ENCODE assay signal across 11 cellular contexts in genomic region chr22:25772288-25772687, GRCh38. TPM values are rescaled to one million over a fixed set of nuclear protein-coding genes. Genes with fewer than 3 reads are reported as not detected.
"Had no signal": no experiment of that assay in that cellular context is flagged by ENCODE, and none has a peak within 500 bp of the region (broad histone marks: within the 10 kb centered on the region; RNA-seq: fewer than 3 reads in every experiment).

No MANE protein-coding gene starts in this region.

- H3K27me3 ChIP-seq: gastrocnemius medialis, tibial artery, upper lobe of right lung had no signal

- H3K4me1 ChIP-seq: gastrocnemius medialis, suprapubic skin, tibial artery, upper lobe of right lung had no signal

- H3K4me3 Mint-ChIP-seq: activated T-cell treated with anti-CD3 and anti-CD28 coated beads, Interleukin-2, amount 50 U/mL, for 4 hours; effector memory CD8-positive, alpha-beta T cell; natural killer cell treated with Interleukin-12 subunit alpha and Interleukin-12 subunit beta and Interleukin-15 and Interleukin-18, amount 100 ng/mL, for 72 hours had no signal

- H3K36me3 Mint-ChIP-seq: natural killer cell treated with Interleukin-12 subunit alpha and Interleukin-12 subunit beta and Interleukin-15 and Interleukin-18, amount 100 ng/mL, for 72 hours had no signal

- H3K9me3 ChIP-seq: gastrocnemius medialis, mucosa of descending colon, suprapubic skin, upper lobe of right lung had no signal

- H3K36me3 ChIP-seq: suprapubic skin, tibial artery, upper lobe of right lung had no signal

- H3K27ac ChIP-seq: suprapubic skin, tibial artery, upper lobe of right lung, VCaP had no signal

- H3K9me3 Mint-ChIP-seq: activated T-cell treated with anti-CD3 and anti-CD28 coated beads, Interleukin-2, amount 50 U/mL, for 4 hours; effector memory CD8-positive, alpha-beta T cell; natural killer cell treated with Interleukin-12 subunit alpha and Interleukin-12 subunit beta and Interleukin-15 and Interleukin-18, amount 100 ng/mL, for 72 hours had no signal

- H3K4me3 ChIP-seq: gastrocnemius medialis, mucosa of descending colon, suprapubic skin, tibial artery, upper lobe of right lung had no signal

- DNase-seq: cortex of kidney, gastrocnemius medialis had no signal

RNA-seq across cellular contexts. Expression of gene MYO18B, which starts 30.3 kb away (rescaled TPM):
- total RNA-seq: lung microvascular endothelial cell had no signal
